25 cellular contexts compared by ENCODE assay signal in genomic region chr11:69059429-69059828, GRCh38. TPM values are rescaled to one million over a fixed set of nuclear protein-coding genes. Genes with fewer than 3 reads are reported as not detected.
"Had no signal": no experiment of that assay in that cellular context is flagged by ENCODE, and none has a peak within 500 bp of the region (broad histone marks: within the 10 kb centered on the region; RNA-seq: fewer than 3 reads in every experiment).

No MANE protein-coding gene starts in this region.

- H3K27me3 ChIP-seq: SJCRH30 had no signal

- H3K9me3 ChIP-seq: SJCRH30 had no signal

- DNase-seq: KBM-7; MM.1S; NCI-H1092 treated with DMSO at 0.1 percent for 48 hours; NCI-H1436; NCI-H187; NCI-H2029; NCI-H2081 treated with DMSO at 0.1 percent for 48 hours; NCI-H2171; NCI-H226; NCI-H446; NCI-H510A; NCI-H524 treated with DMSO at 0.1 percent for 48 hours; NCI-H69; NCI-H774; NK-92 treated with Interleukin-12 subunit alpha and Interleukin-12 subunit beta, amount 100 ng/mL, for 24 hours; PC-3; SHP77 treated with DMSO at 0.1 percent for 48 hours; SJCRH30 had no signal

- H3K27ac ChIP-seq: HL-60, RWPE1, SJCRH30 had no signal

- H3K4me3 ChIP-seq: SJCRH30 had no signal

- H3K4me1 ChIP-seq: SJCRH30 had no signal

- ATAC-seq: Panc1, PC-3, SK-N-SH treated with all-trans-retinoic acid at 6 μM for 48 hours had no signal

- H3K36me3 ChIP-seq: SJCRH30 had no signal

- H3K9me3 Mint-ChIP-seq: IgD-negative memory B cell had no signal

- H3K27me3 Mint-ChIP-seq: IgD-negative memory B cell had no signal

RNA-seq across cellular contexts. Expression of gene MRGPRF, which starts 46.4 kb away (rescaled TPM):
- total RNA-seq: M059J, OCI-LY7, PC-3 had no signal
- polyA plus RNA-seq: IgD-negative memory B cell had no signal
